Comparison of ENCODE assay signal across 1 cellular context in the genomic region with DNA sequence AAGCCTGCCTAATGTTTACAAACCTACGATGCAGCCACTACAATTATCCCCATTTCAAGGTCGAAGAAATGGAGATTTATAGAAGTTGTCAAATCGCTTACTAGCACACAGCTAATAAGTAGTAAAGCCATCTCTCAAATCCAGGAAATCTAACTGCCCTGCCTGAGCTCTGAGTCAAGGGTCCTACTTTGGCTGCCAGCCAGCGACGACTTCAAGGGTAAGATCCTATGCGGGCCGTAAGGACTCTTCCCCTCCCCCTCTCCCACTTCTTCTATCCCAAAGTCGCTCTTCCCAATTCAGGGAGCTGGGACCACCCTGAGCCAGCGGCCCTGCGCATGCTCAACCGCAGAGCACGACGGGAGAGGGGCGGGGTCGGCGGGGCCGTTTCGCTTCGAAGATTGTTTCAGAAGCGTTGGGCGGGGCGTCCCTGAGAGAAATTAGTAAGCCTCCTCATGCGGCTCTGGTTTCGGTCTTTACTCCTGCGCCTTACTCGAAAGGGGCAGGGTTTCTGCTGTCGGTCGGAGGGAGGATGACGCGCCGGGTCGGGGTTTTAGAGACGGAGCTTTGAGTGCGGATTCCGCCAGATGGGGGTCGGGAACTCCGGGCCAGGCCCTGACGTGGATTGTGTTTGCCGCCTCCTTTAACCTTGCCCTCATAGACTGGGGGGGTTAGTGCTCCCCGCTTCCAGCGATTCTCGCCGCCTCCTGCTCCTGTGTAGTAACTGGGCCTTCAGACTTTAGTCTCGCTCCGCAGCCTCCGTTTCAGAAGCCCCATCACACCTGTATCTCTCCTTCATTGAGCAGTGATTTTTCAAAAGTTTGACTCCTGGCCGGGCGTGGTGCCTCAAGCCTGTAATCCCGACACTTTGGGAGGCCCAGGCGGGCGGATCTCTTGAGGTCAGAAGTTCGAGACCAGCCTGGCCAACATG.
TF ChIP-seq lines count a peak whose summit lies in the region.

A gene (plus strand): TSS at position 383 of the 928 bp plus-strand sequence. CDS start 14,603 bp downstream, outside the sequence.

TF ChIP-seq in HepG2, 621 proteins besides CTCF, POLR2A, EP300 and RAD21 (continued from another document and continues in another):
- TF ChIP-seq, protein P1, sequence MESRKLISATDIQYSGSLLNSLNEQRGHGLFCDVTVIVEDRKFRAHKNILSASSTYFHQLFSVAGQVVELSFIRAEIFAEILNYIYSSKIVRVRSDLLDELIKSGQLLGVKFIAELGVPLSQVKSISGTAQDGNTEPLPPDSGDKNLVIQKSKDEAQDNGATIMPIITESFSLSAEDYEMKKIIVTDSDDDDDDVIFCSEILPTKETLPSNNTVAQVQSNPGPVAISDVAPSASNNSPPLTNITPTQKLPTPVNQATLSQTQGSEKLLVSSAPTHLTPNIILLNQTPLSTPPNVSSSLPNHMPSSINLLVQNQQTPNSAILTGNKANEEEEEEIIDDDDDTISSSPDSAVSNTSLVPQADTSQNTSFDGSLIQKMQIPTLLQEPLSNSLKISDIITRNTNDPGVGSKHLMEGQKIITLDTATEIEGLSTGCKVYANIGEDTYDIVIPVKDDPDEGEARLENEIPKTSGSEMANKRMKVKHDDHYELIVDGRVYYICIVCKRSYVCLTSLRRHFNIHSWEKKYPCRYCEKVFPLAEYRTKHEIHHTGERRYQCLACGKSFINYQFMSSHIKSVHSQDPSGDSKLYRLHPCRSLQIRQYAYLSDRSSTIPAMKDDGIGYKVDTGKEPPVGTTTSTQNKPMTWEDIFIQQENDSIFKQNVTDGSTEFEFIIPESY (CRISPR knock-in tag; IDR thresholded peaks at IDR 0.05): no peak
- no peak for TF ChIP-seq LCORL (IDR thresholded peaks at IDR 0.05)
- TF ChIP-seq LCORL (CRISPR knock-in tag; IDR thresholded peaks at IDR 0.05): no peak
- no peak for TF ChIP-seq SRSF9 (IDR thresholded peaks at IDR 0.05; ENCODE audit: borderline replicate concordance, insufficient read depth, low read depth, low read length, poor library complexity, severe bottlenecking)
- no peak for TF ChIP-seq KDM3A (CRISPR knock-in tag; IDR thresholded peaks at IDR 0.05; ENCODE audit: low read depth)
- TF ChIP-seq ZNF468 (CRISPR knock-in tag; IDR thresholded peaks at IDR 0.05): no peak; the same call in 1 of the 2 replicates
- peak; percentile 53 for TF ChIP-seq SPEN (CRISPR knock-in tag; IDR thresholded peaks at IDR 0.05; ENCODE audit: low read depth)
- peak; percentile 29; the same call in 1 of the 2 replicates for TF ChIP-seq ZNF12 (CRISPR knock-in tag; IDR thresholded peaks at IDR 0.05)
- TF ChIP-seq ZNF720 (CRISPR knock-in tag; IDR thresholded peaks at IDR 0.05): no peak
- TF ChIP-seq, protein P2, sequence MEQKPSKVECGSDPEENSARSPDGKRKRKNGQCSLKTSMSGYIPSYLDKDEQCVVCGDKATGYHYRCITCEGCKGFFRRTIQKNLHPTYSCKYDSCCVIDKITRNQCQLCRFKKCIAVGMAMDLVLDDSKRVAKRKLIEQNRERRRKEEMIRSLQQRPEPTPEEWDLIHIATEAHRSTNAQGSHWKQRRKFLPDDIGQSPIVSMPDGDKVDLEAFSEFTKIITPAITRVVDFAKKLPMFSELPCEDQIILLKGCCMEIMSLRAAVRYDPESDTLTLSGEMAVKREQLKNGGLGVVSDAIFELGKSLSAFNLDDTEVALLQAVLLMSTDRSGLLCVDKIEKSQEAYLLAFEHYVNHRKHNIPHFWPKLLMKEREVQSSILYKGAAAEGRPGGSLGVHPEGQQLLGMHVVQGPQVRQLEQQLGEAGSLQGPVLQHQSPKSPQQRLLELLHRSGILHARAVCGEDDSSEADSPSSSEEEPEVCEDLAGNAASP (CRISPR knock-in tag; IDR thresholded peaks at IDR 0.05; ENCODE audit: borderline replicate concordance): no peak
- TF ChIP-seq HNF4G (IDR thresholded peaks at IDR 0.05; ENCODE audit: borderline replicate concordance, low read depth, low read length): peak; percentile 3; the same call in 1 of the 2 replicates
- TF ChIP-seq HNF4G (CRISPR knock-in tag; IDR thresholded peaks at IDR 0.05; ENCODE audit: borderline replicate concordance, low read depth): no peak
- no peak for TF ChIP-seq ZNF703 (CRISPR knock-in tag; IDR thresholded peaks at IDR 0.05; ENCODE audit: borderline replicate concordance)
- TF ChIP-seq ZFP37 (CRISPR knock-in tag; IDR thresholded peaks at IDR 0.05; ENCODE audit: borderline replicate concordance): no peak
- TF ChIP-seq CHD2 (IDR thresholded peaks at IDR 0.05; ENCODE audit: low read depth, low read length): no peak
- TF ChIP-seq, protein P3, sequence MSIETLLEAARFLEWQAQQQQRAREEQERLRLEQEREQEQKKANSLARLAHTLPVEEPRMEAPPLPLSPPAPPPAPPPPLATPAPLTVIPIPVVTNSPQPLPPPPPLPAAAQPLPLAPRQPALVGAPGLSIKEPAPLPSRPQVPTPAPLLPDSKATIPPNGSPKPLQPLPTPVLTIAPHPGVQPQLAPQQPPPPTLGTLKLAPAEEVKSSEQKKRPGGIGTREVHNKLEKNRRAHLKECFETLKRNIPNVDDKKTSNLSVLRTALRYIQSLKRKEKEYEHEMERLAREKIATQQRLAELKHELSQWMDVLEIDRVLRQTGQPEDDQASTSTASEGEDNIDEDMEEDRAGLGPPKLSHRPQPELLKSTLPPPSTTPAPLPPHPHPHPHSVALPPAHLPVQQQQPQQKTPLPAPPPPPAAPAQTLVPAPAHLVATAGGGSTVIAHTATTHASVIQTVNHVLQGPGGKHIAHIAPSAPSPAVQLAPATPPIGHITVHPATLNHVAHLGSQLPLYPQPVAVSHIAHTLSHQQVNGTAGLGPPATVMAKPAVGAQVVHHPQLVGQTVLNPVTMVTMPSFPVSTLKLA (IDR thresholded peaks at IDR 0.05): no peak
- TF ChIP-seq MTA3 (CRISPR knock-in tag; IDR thresholded peaks at IDR 0.05): no peak
- 0 out of 2 replicates have a peak, but pooled peaks have one; percentile 6 for TF ChIP-seq FOSL2 (CRISPR knock-in tag; IDR thresholded peaks at IDR 0.05)
- TF ChIP-seq MTF1 (CRISPR knock-in tag; IDR thresholded peaks at IDR 0.05): no peak
- no peak for TF ChIP-seq ZNF7 (CRISPR knock-in tag; IDR thresholded peaks at IDR 0.05)
- TF ChIP-seq, protein P4, sequence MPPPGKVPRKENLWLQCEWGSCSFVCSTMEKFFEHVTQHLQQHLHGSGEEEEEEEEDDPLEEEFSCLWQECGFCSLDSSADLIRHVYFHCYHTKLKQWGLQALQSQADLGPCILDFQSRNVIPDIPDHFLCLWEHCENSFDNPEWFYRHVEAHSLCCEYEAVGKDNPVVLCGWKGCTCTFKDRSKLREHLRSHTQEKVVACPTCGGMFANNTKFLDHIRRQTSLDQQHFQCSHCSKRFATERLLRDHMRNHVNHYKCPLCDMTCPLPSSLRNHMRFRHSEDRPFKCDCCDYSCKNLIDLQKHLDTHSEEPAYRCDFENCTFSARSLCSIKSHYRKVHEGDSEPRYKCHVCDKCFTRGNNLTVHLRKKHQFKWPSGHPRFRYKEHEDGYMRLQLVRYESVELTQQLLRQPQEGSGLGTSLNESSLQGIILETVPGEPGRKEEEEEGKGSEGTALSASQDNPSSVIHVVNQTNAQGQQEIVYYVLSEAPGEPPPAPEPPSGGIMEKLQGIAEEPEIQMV (CRISPR knock-in tag; IDR thresholded peaks at IDR 0.05; ENCODE audit: low read depth): no peak
- peak; percentile 86; the same call in 1 of the 2 replicates for TF ChIP-seq KMT2B (CRISPR knock-in tag; IDR thresholded peaks at IDR 0.05)
- no peak for TF ChIP-seq ZNF543 (CRISPR knock-in tag; IDR thresholded peaks at IDR 0.05)
- TF ChIP-seq, protein P5, sequence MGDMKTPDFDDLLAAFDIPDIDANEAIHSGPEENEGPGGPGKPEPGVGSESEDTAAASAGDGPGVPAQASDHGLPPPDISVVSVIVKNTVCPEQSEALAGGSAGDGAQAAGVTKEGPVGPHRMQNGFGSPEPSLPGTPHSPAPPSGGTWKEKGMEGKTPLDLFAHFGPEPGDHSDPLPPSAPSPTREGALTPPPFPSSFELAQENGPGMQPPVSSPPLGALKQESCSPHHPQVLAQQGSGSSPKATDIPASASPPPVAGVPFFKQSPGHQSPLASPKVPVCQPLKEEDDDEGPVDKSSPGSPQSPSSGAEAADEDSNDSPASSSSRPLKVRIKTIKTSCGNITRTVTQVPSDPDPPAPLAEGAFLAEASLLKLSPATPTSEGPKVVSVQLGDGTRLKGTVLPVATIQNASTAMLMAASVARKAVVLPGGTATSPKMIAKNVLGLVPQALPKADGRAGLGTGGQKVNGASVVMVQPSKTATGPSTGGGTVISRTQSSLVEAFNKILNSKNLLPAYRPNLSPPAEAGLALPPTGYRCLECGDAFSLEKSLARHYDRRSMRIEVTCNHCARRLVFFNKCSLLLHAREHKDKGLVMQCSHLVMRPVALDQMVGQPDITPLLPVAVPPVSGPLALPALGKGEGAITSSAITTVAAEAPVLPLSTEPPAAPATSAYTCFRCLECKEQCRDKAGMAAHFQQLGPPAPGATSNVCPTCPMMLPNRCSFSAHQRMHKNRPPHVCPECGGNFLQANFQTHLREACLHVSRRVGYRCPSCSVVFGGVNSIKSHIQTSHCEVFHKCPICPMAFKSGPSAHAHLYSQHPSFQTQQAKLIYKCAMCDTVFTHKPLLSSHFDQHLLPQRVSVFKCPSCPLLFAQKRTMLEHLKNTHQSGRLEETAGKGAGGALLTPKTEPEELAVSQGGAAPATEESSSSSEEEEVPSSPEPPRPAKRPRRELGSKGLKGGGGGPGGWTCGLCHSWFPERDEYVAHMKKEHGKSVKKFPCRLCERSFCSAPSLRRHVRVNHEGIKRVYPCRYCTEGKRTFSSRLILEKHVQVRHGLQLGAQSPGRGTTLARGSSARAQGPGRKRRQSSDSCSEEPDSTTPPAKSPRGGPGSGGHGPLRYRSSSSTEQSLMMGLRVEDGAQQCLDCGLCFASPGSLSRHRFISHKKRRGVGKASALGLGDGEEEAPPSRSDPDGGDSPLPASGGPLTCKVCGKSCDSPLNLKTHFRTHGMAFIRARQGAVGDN (CRISPR knock-in tag; IDR thresholded peaks at IDR 0.05): peak; percentile 88
- no peak for TF ChIP-seq AKAP8 (CRISPR knock-in tag; IDR thresholded peaks at IDR 0.05)
- no peak for TF ChIP-seq KAT2B (IDR thresholded peaks at IDR 0.05; ENCODE audit: borderline replicate concordance, low read depth, low read length)
- no peak for TF ChIP-seq PCBP1 (IDR thresholded peaks at IDR 0.05; ENCODE audit: borderline replicate concordance, low read depth, low read length)
- no peak for TF ChIP-seq ZNF589 (CRISPR knock-in tag; conservative IDR thresholded peaks at IDR 0.05)
- TF ChIP-seq ZNF160 (CRISPR knock-in tag; IDR thresholded peaks at IDR 0.05): no peak
- peak; percentile 87 for TF ChIP-seq ASH2L (IDR thresholded peaks at IDR 0.05; ENCODE audit: insufficient read length, low read depth, low read length)
- no peak for TF ChIP-seq CBX5 (CRISPR knock-in tag; IDR thresholded peaks at IDR 0.05; ENCODE audit: borderline replicate concordance)
- no peak for TF ChIP-seq GTF2F1 (IDR thresholded peaks at IDR 0.05; ENCODE audit: low read length)
- TF ChIP-seq ZFAT (CRISPR knock-in tag; conservative IDR thresholded peaks at IDR 0.05): no peak
- peak; percentile 86 for TF ChIP-seq SNAPC2 (CRISPR knock-in tag; IDR thresholded peaks at IDR 0.05)
- TF ChIP-seq, protein P6, sequence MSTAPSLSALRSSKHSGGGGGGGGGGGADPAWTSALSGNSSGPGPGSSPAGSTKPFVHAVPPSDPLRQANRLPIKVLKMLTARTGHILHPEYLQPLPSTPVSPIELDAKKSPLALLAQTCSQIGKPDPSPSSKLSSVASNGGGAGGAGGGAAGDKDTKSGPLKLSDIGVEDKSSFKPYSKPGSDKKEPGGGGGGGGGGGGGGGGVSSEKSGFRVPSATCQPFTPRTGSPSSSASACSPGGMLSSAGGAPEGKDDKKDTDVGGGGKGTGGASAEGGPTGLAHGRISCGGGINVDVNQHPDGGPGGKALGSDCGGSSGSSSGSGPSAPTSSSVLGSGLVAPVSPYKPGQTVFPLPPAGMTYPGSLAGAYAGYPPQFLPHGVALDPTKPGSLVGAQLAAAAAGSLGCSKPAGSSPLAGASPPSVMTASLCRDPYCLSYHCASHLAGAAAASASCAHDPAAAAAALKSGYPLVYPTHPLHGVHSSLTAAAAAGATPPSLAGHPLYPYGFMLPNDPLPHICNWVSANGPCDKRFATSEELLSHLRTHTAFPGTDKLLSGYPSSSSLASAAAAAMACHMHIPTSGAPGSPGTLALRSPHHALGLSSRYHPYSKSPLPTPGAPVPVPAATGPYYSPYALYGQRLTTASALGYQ (CRISPR knock-in tag; IDR thresholded peaks at IDR 0.05): no peak
- 0 out of 2 replicates have a peak, but pooled peaks have one; percentile 27 for TF ChIP-seq ELF1 (CRISPR knock-in tag; IDR thresholded peaks at IDR 0.05)
- TF ChIP-seq, protein P7, sequence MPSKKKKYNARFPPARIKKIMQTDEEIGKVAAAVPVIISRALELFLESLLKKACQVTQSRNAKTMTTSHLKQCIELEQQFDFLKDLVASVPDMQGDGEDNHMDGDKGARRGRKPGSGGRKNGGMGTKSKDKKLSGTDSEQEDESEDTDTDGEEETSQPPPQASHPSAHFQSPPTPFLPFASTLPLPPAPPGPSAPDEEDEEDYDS (CRISPR knock-in tag; IDR thresholded peaks at IDR 0.05): 0 out of 2 replicates have a peak, but pooled peaks have one; percentile 16
- no peak for TF ChIP-seq KLF12 (CRISPR knock-in tag; IDR thresholded peaks at IDR 0.05; ENCODE audit: borderline replicate concordance)
- TF ChIP-seq ZNF382 (CRISPR knock-in tag; IDR thresholded peaks at IDR 0.05; ENCODE audit: borderline replicate concordance): no peak
- TF ChIP-seq ZNF761 (CRISPR knock-in tag; conservative IDR thresholded peaks at IDR 0.05): no peak; the same call in 1 of the 2 replicates
- no peak for TF ChIP-seq SRSF1 (optimal IDR thresholded peaks at IDR 0.05; ENCODE audit: low read depth, low read length)
- TF ChIP-seq GATAD2A (CRISPR knock-in tag; IDR thresholded peaks at IDR 0.05): peak; percentile 33; the same call in 1 of the 2 replicates
- no peak for TF ChIP-seq DNMT1 (CRISPR knock-in tag; IDR thresholded peaks at IDR 0.05)
- TF ChIP-seq ZNF768 (CRISPR knock-in tag; IDR thresholded peaks at IDR 0.05): 0 out of 2 replicates have a peak, but pooled peaks have one; percentile 40
- TF ChIP-seq ZNF501 (CRISPR knock-in tag; IDR thresholded peaks at IDR 0.05): peak; percentile 89; the same call in 1 of the 2 replicates
- TF ChIP-seq, protein P8, sequence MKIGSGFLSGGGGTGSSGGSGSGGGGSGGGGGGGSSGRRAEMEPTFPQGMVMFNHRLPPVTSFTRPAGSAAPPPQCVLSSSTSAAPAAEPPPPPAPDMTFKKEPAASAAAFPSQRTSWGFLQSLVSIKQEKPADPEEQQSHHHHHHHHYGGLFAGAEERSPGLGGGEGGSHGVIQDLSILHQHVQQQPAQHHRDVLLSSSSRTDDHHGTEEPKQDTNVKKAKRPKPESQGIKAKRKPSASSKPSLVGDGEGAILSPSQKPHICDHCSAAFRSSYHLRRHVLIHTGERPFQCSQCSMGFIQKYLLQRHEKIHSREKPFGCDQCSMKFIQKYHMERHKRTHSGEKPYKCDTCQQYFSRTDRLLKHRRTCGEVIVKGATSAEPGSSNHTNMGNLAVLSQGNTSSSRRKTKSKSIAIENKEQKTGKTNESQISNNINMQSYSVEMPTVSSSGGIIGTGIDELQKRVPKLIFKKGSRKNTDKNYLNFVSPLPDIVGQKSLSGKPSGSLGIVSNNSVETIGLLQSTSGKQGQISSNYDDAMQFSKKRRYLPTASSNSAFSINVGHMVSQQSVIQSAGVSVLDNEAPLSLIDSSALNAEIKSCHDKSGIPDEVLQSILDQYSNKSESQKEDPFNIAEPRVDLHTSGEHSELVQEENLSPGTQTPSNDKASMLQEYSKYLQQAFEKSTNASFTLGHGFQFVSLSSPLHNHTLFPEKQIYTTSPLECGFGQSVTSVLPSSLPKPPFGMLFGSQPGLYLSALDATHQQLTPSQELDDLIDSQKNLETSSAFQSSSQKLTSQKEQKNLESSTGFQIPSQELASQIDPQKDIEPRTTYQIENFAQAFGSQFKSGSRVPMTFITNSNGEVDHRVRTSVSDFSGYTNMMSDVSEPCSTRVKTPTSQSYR (CRISPR knock-in tag; IDR thresholded peaks at IDR 0.05; ENCODE audit: borderline replicate concordance): peak; percentile 76
